Comparison of ENCODE assay signal across 27 cellular contexts in genomic region chr12:14510574-14510973, GRCh38. TPM values are rescaled to one million over a fixed set of nuclear protein-coding genes. Genes with fewer than 3 reads are reported as not detected.
"Had no signal": no experiment of that assay in that cellular context is flagged by ENCODE, and none has a peak within 500 bp of the region (broad histone marks: within the 10 kb centered on the region; RNA-seq: fewer than 3 reads in every experiment).

No MANE protein-coding gene starts in this region.

- DNase-seq: activated CD4-positive, alpha-beta T cell treated with anti-CD3 and anti-CD28 coated beads for 48 hours; activated CD4-positive, alpha-beta T cell treated with anti-CD3 and anti-CD28 coated beads, Interleukin-2, amount 50 U/mL, for 4 hours; activated CD4-positive, CD25-positive, alpha-beta regulatory T cell treated with anti-CD3 and anti-CD28 coated beads, Interleukin-2, amount 50 U/mL, for 72 hours; activated CD8-positive, alpha-beta memory T cell treated with anti-CD3 and anti-CD28 coated beads, Interleukin-2, amount 50 U/mL, for 48 hours; activated CD8-positive, alpha-beta T cell treated with anti-CD3 and anti-CD28 coated beads, Interleukin-2, amount 10 ng/mL, durations not matched to agents 7 days and 5 days; activated naive CD4-positive, alpha-beta T cell treated with anti-CD3 and anti-CD28 coated beads, Interleukin-2, amount 50 U/mL, for 16 hours; activated naive CD8-positive, alpha-beta T cell treated with anti-CD3 and anti-CD28 coated beads, Interleukin-2, amount 10 ng/mL, durations not matched to agents 7 days and 5 days; activated T-cell treated with anti-CD3 and anti-CD28 coated beads, Interleukin-2, amount 50 U/mL, for 1 hour; adrenal gland; anterior cingulate cortex; caudate nucleus; MG63; NCI-H1105; NCI-H1436; NCI-H1694 treated with DMSO at 0.1 percent for 48 hours; NCI-H2029 treated with DMSO at 0.1 percent for 48 hours; NCI-H345; NCI-H510A; NCI-H526 treated with DMSO at 0.1 percent for 48 hours; NCI-H82; PC-3; SHP77; T-helper 9 cell had no signal

- H3K27ac ChIP-seq: adrenal gland, SJSA1 had no signal

- H3K36me3 ChIP-seq: adrenal gland, MG63, SJSA1 had no signal

- H3K4me1 ChIP-seq: adrenal gland, SJSA1 had no signal

- H3K27me3 Mint-ChIP-seq: activated naive CD8-positive, alpha-beta T cell treated with anti-CD3 and anti-CD28 coated beads, Interleukin-2, amount 10 ng/mL, durations not matched to agents 7 days and 5 days had no signal

- H3K4me3 ChIP-seq: adrenal gland, MG63, SJSA1 had no signal

- H3K27ac Mint-ChIP-seq: activated CD8-positive, alpha-beta T cell treated with anti-CD3 and anti-CD28 coated beads, Interleukin-2, amount 10 ng/mL, durations not matched to agents 7 days and 5 days; activated naive CD8-positive, alpha-beta T cell treated with anti-CD3 and anti-CD28 coated beads, Interleukin-2, amount 10 ng/mL, durations not matched to agents 7 days and 5 days; T-helper 1 cell treated with Interleukin-12 subunit alpha and Interleukin-12 subunit beta and Interleukin-4 antibody, amounts not matched to agents 30 μg/mL and 1 μg/mL, for 36 hours; WTC11 had no signal

- H3K9me3 Mint-ChIP-seq: activated naive CD8-positive, alpha-beta T cell treated with anti-CD3 and anti-CD28 coated beads, Interleukin-2, amount 10 ng/mL, durations not matched to agents 7 days and 5 days; T-helper 1 cell treated with Interleukin-12 subunit alpha and Interleukin-12 subunit beta and Interleukin-4 antibody, amounts not matched to agents 30 μg/mL and 1 μg/mL, for 36 hours; WTC11 had no signal

- H3K27me3 ChIP-seq: adrenal gland, MG63, SJSA1 had no signal

- H3K9me3 ChIP-seq: adrenal gland, MG63, SJSA1 had no signal

- FAIRE-seq: RCC 7860 had no signal

- ATAC-seq: activated CD8-positive, alpha-beta T cell treated with anti-CD3 and anti-CD28 coated beads, Interleukin-2, amount 10 ng/mL, durations not matched to agents 7 days and 5 days; PC-3; WTC11 had no signal

- H3K36me3 Mint-ChIP-seq: activated naive CD8-positive, alpha-beta T cell treated with anti-CD3 and anti-CD28 coated beads, Interleukin-2, amount 10 ng/mL, durations not matched to agents 7 days and 5 days had no signal

- H3K4me3 Mint-ChIP-seq: activated CD8-positive, alpha-beta T cell treated with anti-CD3 and anti-CD28 coated beads, Interleukin-2, amount 10 ng/mL, durations not matched to agents 7 days and 5 days; activated naive CD8-positive, alpha-beta T cell treated with anti-CD3 and anti-CD28 coated beads, Interleukin-2, amount 10 ng/mL, durations not matched to agents 7 days and 5 days; T-helper 1 cell treated with Interleukin-12 subunit alpha and Interleukin-12 subunit beta and Interleukin-4 antibody, amounts not matched to agents 30 μg/mL and 1 μg/mL, for 36 hours; WTC11 had no signal

RNA-seq across cellular contexts. Expression of gene PLBD1, which starts 57.1 kb away (rescaled TPM):
- total RNA-seq: activated CD8-positive, alpha-beta T cell treated with anti-CD3 and anti-CD28 coated beads, Interleukin-2, amount 10 ng/mL, durations not matched to agents 7 days and 5 days; SJSA1 had no signal
